Comparison of ENCODE assay signal across 8 cellular contexts in the genomic region with DNA sequence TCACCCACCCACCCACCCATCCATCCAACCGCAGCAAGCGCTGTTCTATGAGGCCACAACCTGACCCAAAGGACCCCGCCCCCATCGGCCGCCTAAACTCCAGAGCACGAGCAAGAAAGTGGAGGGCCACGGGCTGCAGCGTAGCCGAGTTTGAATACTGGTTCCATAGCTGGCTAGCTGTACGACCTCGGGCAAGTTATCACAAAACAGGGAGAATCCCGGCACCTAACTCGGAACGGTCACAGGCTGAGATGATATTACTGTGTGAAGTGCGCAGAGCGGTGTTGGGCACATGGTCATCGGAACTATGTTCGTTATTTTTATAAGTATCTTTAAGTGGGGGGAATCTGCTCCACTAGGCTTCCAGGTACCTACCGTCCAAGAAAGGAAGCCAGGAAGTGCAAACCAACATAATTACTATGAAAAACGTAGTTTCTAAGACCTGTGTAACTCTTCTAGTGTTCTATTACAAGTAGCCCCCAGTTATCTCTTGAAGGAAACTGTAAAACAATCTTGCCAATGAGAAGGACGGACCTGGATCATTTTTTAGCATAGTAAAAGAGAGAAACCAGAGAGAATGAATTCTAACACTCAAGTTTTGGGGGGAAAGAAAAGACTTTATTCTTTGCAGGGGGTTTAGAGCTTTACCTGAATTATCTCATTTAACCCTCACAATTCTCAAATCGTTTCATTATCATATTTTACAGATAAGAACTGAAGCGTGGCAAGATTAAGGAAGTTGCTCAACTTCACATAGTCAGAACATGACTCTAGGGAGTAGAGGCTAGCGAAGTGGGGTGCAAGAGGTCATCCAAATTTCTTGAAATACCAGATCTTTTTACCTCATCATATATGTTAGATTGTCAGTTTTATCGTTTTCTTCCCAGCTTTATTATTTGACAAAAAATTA. TPM values are rescaled to one million over a fixed set of nuclear protein-coding genes. Genes with fewer than 3 reads are reported as not detected.
A peak's percentile ranks its signal among the peaks of the same experiment; 100 is the strongest.
DNase-seq lines count a peak whose midpoint lies in the region; ATAC-seq and TF ChIP-seq lines count a peak whose summit lies in the region.

No MANE protein-coding gene starts in this region.

- peak; percentile 11 to 17 for DNase-seq in fibroblast of lung (ENCODE audit: low read depth in 2 of 2)
- DNase-seq in neural progenitor cell (ENCODE audit: low spot score) = no peak
- no peak for DNase-seq in stimulated activated CD4-positive, alpha-beta T cell treated with anti-CD3 and anti-CD28 coated beads, Interleukin-4, amount 100 ng/mL, for 4 hours
- no peak for DNase-seq in cerebellar cortex (ENCODE audit: low spot score)

- H3F3A ChIP-seq in SU-DHL-6 (ENCODE audit: insufficient read depth) = peaks cover 39% of the 10 kb centered on the region
- peaks cover 39% of the 10 kb centered on the region for H3F3A ChIP-seq in neural progenitor cell (ENCODE audit: low read depth)

- H3K36me3 ChIP-seq in BLaER1 treated with 17β-estradiol and CSF1 and Interleukin-3, amounts not matched to agents 10 nM and 100 nM = peaks cover 39 to 50% (median 45%) of the 10 kb centered on the region in 11 experiments
- H3K36me3 ChIP-seq in SU-DHL-6 (ENCODE audit: low read length) (peaks cover 4% of the 10 kb centered on the region; the same call in 1 of the 2 replicates), fibroblast of lung (ENCODE audit: control insufficient read depth, insufficient read depth, low read length) (peaks cover 3% of the 10 kb centered on the region), neural progenitor cell (peaks cover 4% of the 10 kb centered on the region)

- H3K27me3 ChIP-seq in BLaER1 treated with 17β-estradiol and CSF1 and Interleukin-3, amounts not matched to agents 10 nM and 100 nM = no peaks in the 10 kb centered on the region
- no peaks in the 10 kb centered on the region for H3K27me3 ChIP-seq in SU-DHL-6 (ENCODE audit: low read length)
- no peaks in the 10 kb centered on the region for H3K27me3 ChIP-seq in fibroblast of lung (ENCODE audit: control insufficient read depth, insufficient read depth, low read length)
- H3K27me3 ChIP-seq in neural progenitor cell = no peaks in the 10 kb centered on the region

- H3K4me2 ChIP-seq in BLaER1 treated with 17β-estradiol and CSF1 and Interleukin-3, amounts not matched to agents 10 nM and 100 nM = peak overlapping the region; percentile 87 to 99 (median 96)
- H3K4me2 ChIP-seq in SU-DHL-6 (ENCODE audit: low read depth, low read length, poor library complexity, severe bottlenecking) (peak overlapping the region; percentile 74), fibroblast of lung (ENCODE audit: extremely low read depth, insufficient read depth, low read length) (peak overlapping the region; percentile 95), neural progenitor cell (peak overlapping the region; percentile 83)

- H3K4me1 Mint-ChIP-seq in neural progenitor cell = peaks cover 28% of the 10 kb centered on the region

- peak overlapping the region; percentile 51 for H3K27ac Mint-ChIP-seq in neural progenitor cell

- peaks cover 11% of the 10 kb centered on the region for H3K36me3 Mint-ChIP-seq in neural progenitor cell

- H2AFZ ChIP-seq in SU-DHL-6 (ENCODE audit: low read depth, low read length, severe bottlenecking) (peak overlapping the region; percentile 39), fibroblast of lung (ENCODE audit: low read length) (peak overlapping the region; percentile 87), neural progenitor cell (replicated peaks) (peak overlapping the region; percentile 99)

- H3K4me3 ChIP-seq in BLaER1 treated with 17β-estradiol and CSF1 and Interleukin-3, amounts not matched to agents 10 nM and 100 nM = peak overlapping the region; percentile 78 to 97 (median 84)
- H3K4me3 ChIP-seq in SU-DHL-6 (ENCODE audit: insufficient read depth, low read length, poor library complexity, severe bottlenecking) (peak overlapping the region; percentile 73), fibroblast of lung (replicated peaks in 1 of 4; ENCODE audit: control extremely low read depth in 1 of 4, insufficient read depth in 1 of 4, low read depth in 3 of 4, low read length in 4 of 4) (peak overlapping the region; percentile 93 to 99 (median 96)), neural progenitor cell (peak overlapping the region; percentile 98)

- H3K27ac ChIP-seq in BLaER1 treated with 17β-estradiol and CSF1 and Interleukin-3, amounts not matched to agents 10 nM and 100 nM = peak overlapping the region; percentile 18 to 97 (median 92); a peak in 21 of 22 replicates
- H3K27ac ChIP-seq in SU-DHL-6 (ENCODE audit: low read depth, low read length) (peak overlapping the region; percentile 92), fibroblast of lung (ENCODE audit: insufficient read depth, low read length) (peak overlapping the region; percentile 51), neural progenitor cell (peak overlapping the region; percentile 91)

- H3K9me3 Mint-ChIP-seq in neural progenitor cell = no peaks in the 10 kb centered on the region

- H3K27me3 Mint-ChIP-seq in neural progenitor cell (ENCODE audit: insufficient read depth, low read depth) = no peaks in the 10 kb centered on the region

- peaks cover 37 to 60% (median 46%) of the 10 kb centered on the region in 10 experiments for H3K4me1 ChIP-seq in BLaER1 treated with 17β-estradiol and CSF1 and Interleukin-3, amounts not matched to agents 10 nM and 100 nM
- H3K4me1 ChIP-seq in fibroblast of lung (ENCODE audit: control insufficient read depth, extremely low read depth, insufficient read depth, low read length) (peaks cover 7% of the 10 kb centered on the region), neural progenitor cell (peaks cover 23% of the 10 kb centered on the region)

- H4K20me1 ChIP-seq in BLaER1 treated with 17β-estradiol and CSF1 and Interleukin-3, amounts not matched to agents 10 nM and 100 nM = peaks cover 0 to 11% (median 0%) of the 10 kb centered on the region in 11 experiments; a peak in 3 of 22 replicates
- H4K20me1 ChIP-seq in SU-DHL-6 (ENCODE audit: low read depth, low read length) (no peaks in the 10 kb centered on the region), fibroblast of lung (ENCODE audit: control insufficient read depth, extremely low read depth, insufficient read depth, low read length) (no peaks in the 10 kb centered on the region), neural progenitor cell (ENCODE audit: low read depth) (peaks cover 12% of the 10 kb centered on the region)

- TF ChIP-seq CTCF in SU-DHL-6 (IDR thresholded peaks at IDR 0.05; ENCODE audit: insufficient read depth, low read length, poor library complexity, severe bottlenecking) (no peak), fibroblast of lung (conservative IDR thresholded peaks at IDR 0.05 in 1 of 2, IDR thresholded peaks at IDR 0.05 in 1 of 2; ENCODE audit: low read depth in 1 of 2, low read length in 2 of 2) (no peak), neural progenitor cell (IDR thresholded peaks at IDR 0.05) (peak; percentile 1)

- H3K9me2 ChIP-seq in SU-DHL-6 (replicated peaks; ENCODE audit: insufficient read depth, low read length) = no peaks in the 10 kb centered on the region

- no peaks in the 10 kb centered on the region for H3K9me3 ChIP-seq in BLaER1 treated with 17β-estradiol and CSF1 and Interleukin-3, amounts not matched to agents 10 nM and 100 nM (replicated peaks in 1 of 11)
- H3K9me3 ChIP-seq in SU-DHL-6 (ENCODE audit: insufficient read depth, low read length) (no peaks in the 10 kb centered on the region), fibroblast of lung (ENCODE audit: control insufficient read depth, insufficient read depth, low read depth, low read length) (no peaks in the 10 kb centered on the region), neural progenitor cell (ENCODE audit: low read depth) (no peaks in the 10 kb centered on the region)

- H3K4me3 Mint-ChIP-seq in neural progenitor cell = peak overlapping the region; percentile 95

- H3K79me2 ChIP-seq in SU-DHL-6 (ENCODE audit: insufficient read depth, low read length) (peaks cover 25% of the 10 kb centered on the region), fibroblast of lung (ENCODE audit: control insufficient read depth, insufficient read depth, low read length) (peaks cover 21% of the 10 kb centered on the region), neural progenitor cell (ENCODE audit: low read depth) (peaks cover 36% of the 10 kb centered on the region)

- peak overlapping the region; percentile 68 to 97 (median 92) for H3K9ac ChIP-seq in BLaER1 treated with 17β-estradiol and CSF1 and Interleukin-3, amounts not matched to agents 10 nM and 100 nM
- H3K9ac ChIP-seq in SU-DHL-6 (ENCODE audit: low read length) = peak overlapping the region; percentile 80
- H3K9ac ChIP-seq in fibroblast of lung (ENCODE audit: insufficient read depth, low read length) = peak overlapping the region; percentile 32
- peak overlapping the region; percentile 6 for H3K9ac ChIP-seq in neural progenitor cell

- ATAC-seq in GM19035 (IDR thresholded peaks at IDR 0.05; ENCODE audit: unreplicated experiment) = peak; percentile 17
- ATAC-seq in HG03432 (IDR thresholded peaks at IDR 0.05; ENCODE audit: unreplicated experiment) = peak; percentile 43

RNA-seq across cellular contexts. Expression of a gene that starts 0.7 kb away (rescaled TPM):
- 12.7 and 14.9 TPM in 2 replicates for total RNA-seq in fibroblast of lung
- 13.0 and 16.8 TPM in 2 replicates for polyA plus RNA-seq in fibroblast of lung
- 10.0 and 12.3 TPM in 2 replicates for polyA plus RNA-seq in fibroblast of lung (2012)
- 9.7 and 11.1 TPM in 2 replicates for polyA minus RNA-seq in fibroblast of lung (ENCODE audit: low replicate concordance)
- total RNA-seq in neural progenitor cell (ENCODE audit: low replicate concordance) = 31.5 and 33.8 TPM in 2 replicates

RNA-seq across cellular contexts. Expression of a gene that starts 14.4 kb away (rescaled TPM):
- total RNA-seq in fibroblast of lung (28.4 and 30.8 TPM in 2 replicates), neural progenitor cell (ENCODE audit: low replicate concordance) (38.5 and 48.2 TPM in 2 replicates)
- 56.4 and 65.3 TPM in 2 replicates for polyA plus RNA-seq in fibroblast of lung
- 33.1 and 40.7 TPM in 2 replicates for polyA plus RNA-seq in fibroblast of lung (2012)
- polyA minus RNA-seq in fibroblast of lung (ENCODE audit: low replicate concordance) = 30.9 and 35.8 TPM in 2 replicates

RNA-seq across cellular contexts. Expression of a gene that starts 18.2 kb away (rescaled TPM):
- total RNA-seq in fibroblast of lung (not detected in 2 replicates), neural progenitor cell (ENCODE audit: low replicate concordance) (0.25 TPM in 1 of 2 replicates, not detected in the other)
- not detected in 2 replicates for polyA plus RNA-seq in fibroblast of lung
- not detected in 2 replicates for polyA plus RNA-seq in fibroblast of lung (2012)
- polyA minus RNA-seq in fibroblast of lung (ENCODE audit: low replicate concordance) = not detected in 2 replicates

RNA-seq across cellular contexts. Expression of a gene that starts 49.6 kb away (rescaled TPM):
- total RNA-seq in fibroblast of lung (not detected in 2 replicates), neural progenitor cell (ENCODE audit: low replicate concordance) (0.12 and 0.56 TPM in 2 replicates)
- not detected in 2 replicates for polyA plus RNA-seq in fibroblast of lung
- polyA plus RNA-seq in fibroblast of lung (2012) = not detected in 2 replicates
- polyA minus RNA-seq in fibroblast of lung (ENCODE audit: low replicate concordance) = not detected in 2 replicates

RNA-seq across cellular contexts. Expression of a gene that starts 56.2 kb away (rescaled TPM):
- total RNA-seq in fibroblast of lung (not detected in 2 replicates), neural progenitor cell (ENCODE audit: low replicate concordance) (not detected in 2 replicates)
- polyA plus RNA-seq in fibroblast of lung = not detected in 2 replicates
- not detected in 2 replicates for polyA plus RNA-seq in fibroblast of lung (2012)
- not detected in 2 replicates for polyA minus RNA-seq in fibroblast of lung (ENCODE audit: low replicate concordance)

Comparison
In these comparisons a context has a peak if more than half of its experiments do, and no peak if none do; other contexts are left out.
1. H3K9ac ChIP-seq: peak in every context shown above with its lines; median percentile 92 in BLaER1 treated with 17β-estradiol and CSF1 and Interleukin-3, amounts not matched to agents 10 nM and 100 nM; 80 in SU-DHL-6; 32 in fibroblast of lung; 6 in neural progenitor cell.
2. H2AFZ ChIP-seq: peak in every context shown above with its lines; median percentile 99 in neural progenitor cell; 87 in fibroblast of lung; 39 in SU-DHL-6.
3. DNase-seq: peak in fibroblast of lung (2 of 2); none in neural progenitor cell (single experiment), stimulated activated CD4-positive, alpha-beta T cell treated with anti-CD3 and anti-CD28 coated beads, Interleukin-4, amount 100 ng/mL, for 4 hours (0 of 2) and cerebellar cortex (single experiment).
4. Peak in every context shown above with its lines, with median percentiles within 50 percentile points of each other: H3K27ac ChIP-seq, H3K4me2 ChIP-seq and H3K4me3 ChIP-seq.